Comparison of ENCODE assay signal across 11 cellular contexts in the genomic region with DNA sequence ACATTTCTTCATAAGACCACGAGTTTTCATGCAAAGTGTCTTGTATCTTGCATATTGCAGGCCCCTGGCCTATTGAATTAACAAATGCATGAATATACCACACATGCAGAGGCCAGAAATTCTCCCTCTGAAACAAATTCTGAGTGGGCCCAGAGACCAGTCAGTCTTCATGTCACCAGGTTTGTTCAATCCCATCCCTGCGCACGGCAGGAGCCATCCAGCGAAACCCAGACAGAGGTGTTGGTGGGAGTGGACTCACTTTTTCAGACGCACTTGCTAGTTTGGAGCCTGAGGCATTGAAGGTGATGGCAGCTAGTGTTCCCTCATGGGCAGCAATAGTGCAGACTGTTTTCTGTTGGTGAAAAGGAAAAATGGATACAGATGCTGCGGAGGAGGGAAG.
"Had no signal": no experiment of that assay in that cellular context is flagged by ENCODE, and none has a peak within 500 bp of the region (broad histone marks: within the 10 kb centered on the region; RNA-seq: fewer than 3 reads in every experiment).

No MANE protein-coding gene starts in this region.

- H3K27me3 ChIP-seq: ascending aorta, cardiac muscle cell, heart left ventricle, sigmoid colon, testis, transverse colon had no signal

- H3K9me3 ChIP-seq: ascending aorta, heart left ventricle, lower lobe of right lung, sigmoid colon, testis, transverse colon had no signal

- H3K4me1 ChIP-seq: ascending aorta had no signal

- DNase-seq: activated gamma-delta T cell, cortex of kidney, kidney glomerular epithelial cell, lower lobe of right lung, sigmoid colon, testis, transverse colon had no signal

- H3K4me3 ChIP-seq: ascending aorta, cardiac muscle cell, heart left ventricle, lower lobe of right lung, sigmoid colon, testis, transverse colon had no signal

- H3K27ac ChIP-seq: ascending aorta, cardiac muscle cell, lower lobe of right lung, sigmoid colon, testis, transverse colon, VCaP had no signal
